8 cellular contexts compared by ENCODE assay signal in the genomic region with DNA sequence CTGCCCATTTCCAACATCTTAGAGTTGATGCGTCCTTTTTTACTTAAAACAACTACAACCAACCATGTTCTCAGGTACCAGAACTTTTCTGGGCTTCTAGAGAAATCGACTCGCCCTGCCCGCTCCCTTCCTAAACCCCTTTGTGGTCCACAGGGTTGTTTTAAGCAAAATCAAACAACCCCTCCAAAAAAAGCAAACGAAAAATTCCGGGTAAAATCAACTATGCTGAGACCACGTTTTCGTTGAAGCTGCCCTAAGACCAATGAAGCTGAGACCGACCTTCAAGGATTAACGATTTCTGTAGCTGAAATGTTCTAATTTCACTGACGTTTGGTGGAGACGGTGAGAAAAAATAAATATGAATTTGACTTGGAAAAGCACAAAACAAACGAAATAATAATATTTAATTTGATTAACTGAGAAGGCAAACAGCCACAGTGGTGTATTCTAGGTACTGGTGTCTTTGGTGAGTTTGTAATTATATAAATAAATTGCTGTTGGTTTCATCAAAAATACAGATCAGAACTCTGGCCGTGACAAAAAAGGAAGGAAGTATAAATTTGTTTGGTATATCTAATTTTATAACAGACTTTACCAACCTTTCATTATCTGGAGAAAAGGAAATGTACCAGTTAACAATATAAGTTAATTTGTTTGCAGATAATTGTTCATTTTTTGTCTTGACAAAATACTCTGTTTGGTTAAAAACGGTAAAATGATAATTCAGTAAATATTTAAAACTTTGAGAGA. TPM values are rescaled to one million over a fixed set of nuclear protein-coding genes. Genes with fewer than 3 reads are reported as not detected.
A peak's percentile ranks its signal among the peaks of the same experiment; 100 is the strongest.
DNase-seq lines count a peak whose midpoint lies in the region; ATAC-seq, FAIRE-seq and TF ChIP-seq lines count a peak whose summit lies in the region.

No MANE protein-coding gene starts in this region.

- no peak for TF ChIP-seq POLR2A in Peyer's patch (IDR thresholded peaks at IDR 0.05)

- no peaks in the 10 kb centered on the region for H3K9me3 ChIP-seq in iPS-18c (ENCODE audit: control insufficient read depth, insufficient read depth, low read length)
- peaks cover 0 to 9% (median 0%) of the 10 kb centered on the region in 4 donors for H3K9me3 ChIP-seq in Peyer's patch

- peak overlapping the region; percentile 96 for H3K4me3 ChIP-seq in ACC112 (ENCODE audit: low read depth, low read length)
- H3K4me3 ChIP-seq in iPS-18c (ENCODE audit: insufficient read depth, low read depth, low read length): peak overlapping the region; percentile 71
- peak overlapping the region in 1 of 4 donors; percentile 52 for H3K4me3 ChIP-seq in Peyer's patch

- no peak for DNase-seq in GM19239 (ENCODE audit: insufficient read length, low spot score)
- peak; percentile 19 for DNase-seq in UCSD-AML1 (lab: John Stamatoyannopoulos, UW; ENCODE audit: unreplicated experiment)
- no peak for DNase-seq in Peyer's patch
- DNase-seq in left cardiac atrium: no peak
- no peak for DNase-seq in NCI-H1436 treated with DMSO at 0.1 percent for 48 hours (lab: John Stamatoyannopoulos, UW)

- H3K4me1 ChIP-seq in ACC112 (ENCODE audit: control insufficient read depth, insufficient read depth, low read length, unreplicated experiment) (peaks cover 17% of the 10 kb centered on the region), Peyer's patch (peaks cover 10 to 33% (median 15%) of the 10 kb centered on the region in 4 donors)

- no peak for ATAC-seq in HG03354 (IDR thresholded peaks at IDR 0.05; ENCODE audit: poor library complexity, severe bottlenecking, unreplicated experiment)
- no peak for ATAC-seq in left cardiac atrium

- TF ChIP-seq CTCF in Peyer's patch (IDR thresholded peaks at IDR 0.05): no peak

- peak overlapping the region; percentile 32 for H3K27ac ChIP-seq in ACC112 (ENCODE audit: low read depth, low read length)
- H3K27ac ChIP-seq in Peyer's patch: no peak overlapping the region

- H3K79me2 ChIP-seq in ACC112 (ENCODE audit: control insufficient read depth, insufficient read depth, low read length, unreplicated experiment): peaks cover 14% of the 10 kb centered on the region

- intact Hi-C loops in left cardiac atrium (cut with DNase I): no loop called here

- peak; percentile 47 for FAIRE-seq in GM19239 (lab: Jason Lieb, UNC)

- H3K27me3 ChIP-seq in ACC112 (ENCODE audit: insufficient read depth, low read length) (peaks cover 47% of the 10 kb centered on the region), Peyer's patch (peaks cover 7 to 76% of the 10 kb centered on the region in 2 donors)

- H2AFZ ChIP-seq in ACC112 (ENCODE audit: low read length, unreplicated experiment): peak overlapping the region; percentile 55

- H3K36me3 ChIP-seq in ACC112 (ENCODE audit: insufficient read depth, low read length) (no peaks in the 10 kb centered on the region), Peyer's patch (no peaks in the 10 kb centered on the region)

RNA-seq across cellular contexts. Expression of gene IGF2BP3, which starts 4.7 kb away (rescaled TPM):
- total RNA-seq in Peyer's patch (1 to 10 TPM in 1 of 4 donors, not detected in 3; 1.1 TPM), left cardiac atrium (under 1 TPM; 0.15 to 0.60 TPM)

RNA-seq across cellular contexts. Expression of gene TRA2A, which starts 56.8 kb away (rescaled TPM):
- total RNA-seq in Peyer's patch: 100 to 1,000 TPM in 1 of 4 donors, 10 to 100 TPM in 3; 30.5 to 108 (median 56.4) TPM
- 10 to 100 TPM; 33.1 to 39.7 TPM for total RNA-seq in left cardiac atrium
